In the genomic region with DNA sequence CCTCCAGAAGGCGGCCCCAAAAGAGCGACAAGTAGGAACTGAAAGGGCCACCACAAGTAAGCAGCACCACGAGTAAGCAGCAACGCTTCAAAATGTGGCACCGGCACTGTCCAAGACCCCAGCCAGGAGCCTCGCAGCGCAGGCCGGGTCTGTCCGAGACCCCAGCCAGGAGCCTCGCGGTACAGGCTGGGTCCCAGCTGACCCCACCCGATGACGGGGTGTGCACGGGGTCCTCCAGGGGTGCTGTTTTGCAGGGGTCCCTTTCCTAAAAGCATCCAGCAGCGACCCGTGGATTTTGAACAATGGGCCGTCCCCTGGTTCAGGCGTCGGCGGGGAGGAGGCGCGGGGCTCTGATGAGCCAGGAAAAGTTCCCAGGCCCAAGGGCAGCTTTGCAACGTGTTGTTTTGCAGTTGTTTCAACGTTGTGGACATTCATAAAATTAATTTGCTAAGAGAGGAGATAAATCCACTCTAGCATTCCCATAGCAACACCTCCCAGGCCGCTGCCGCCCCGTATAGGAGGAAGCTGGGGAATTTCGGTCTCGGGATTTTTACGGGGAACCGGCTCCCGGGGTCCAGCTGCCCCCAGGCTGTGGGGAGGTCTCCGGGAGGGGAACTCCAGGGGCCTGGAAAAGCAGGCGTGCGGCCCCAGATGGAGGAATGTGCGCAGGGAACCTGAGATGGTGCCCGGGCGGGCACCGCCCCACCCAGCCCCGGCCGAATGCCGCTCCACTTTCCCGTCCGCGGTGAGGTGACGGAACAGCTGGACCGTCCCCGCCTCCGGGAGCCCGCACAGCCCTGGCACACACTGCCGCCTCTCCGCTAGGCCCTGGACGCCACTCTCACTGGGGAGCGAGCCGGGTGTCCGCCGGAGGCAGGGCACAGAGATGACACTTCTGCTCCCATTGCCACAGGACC, we compare ENCODE assay signal across 23 cellular contexts. TPM values are rescaled to one million over a fixed set of nuclear protein-coding genes. Genes with fewer than 3 reads are reported as not detected.
"Had no signal": no experiment of that assay in that cellular context is flagged by ENCODE, and none has a peak within 500 bp of the region (broad histone marks: within the 10 kb centered on the region; RNA-seq: fewer than 3 reads in every experiment).

No MANE protein-coding gene starts in this region.

- ATAC-seq: activated T-cell treated with anti-CD3 and anti-CD28 coated beads, Interleukin-2, amount 50 U/mL, for 4 hours; activated T-helper 17 cell treated with anti-CD3 and anti-CD28 coated beads, Interleukin-2, amount 50 U/mL, for 72 hours; naive thymus-derived CD4-positive, alpha-beta T cell; sciatic nerve; T-helper 17 cell had no signal

- FAIRE-seq: astrocyte, frontal cortex, islet of Langerhans had no signal

- DNase-seq: activated CD4-positive, alpha-beta memory T cell treated with anti-CD3 and anti-CD28 coated beads, Interleukin-2, amount 10 ng/mL, durations not matched to agents 7 days and 5 days; activated CD4-positive, alpha-beta T cell treated with anti-CD3 and anti-CD28 coated beads for 1 hour; activated CD4-positive, alpha-beta T cell treated with anti-CD3 and anti-CD28 coated beads, Interleukin-2, amount 10 ng/mL, durations not matched to agents 7 days and 5 days; activated CD8-positive, alpha-beta memory T cell treated with anti-CD3 and anti-CD28 coated beads, Interleukin-2, amount 50 U/mL, for 48 hours; activated gamma-delta T cell treated with Interleukin-2 at 50 U/mL for 16 hours; activated naive CD4-positive, alpha-beta T cell treated with anti-CD3 and anti-CD28 coated beads, Interleukin-2, amount 50 U/mL, for 16 hours; activated T-cell treated with anti-CD3 and anti-CD28 coated beads, Interleukin-2, amount 50 U/mL, for 4 hours; amniotic stem cell; brain microvascular endothelial cell; dorsolateral prefrontal cortex; effector memory CD4-positive, alpha-beta T cell; glutamatergic neuron; naive thymus-derived CD4-positive, alpha-beta T cell; stimulated activated naive CD4-positive, alpha-beta T cell treated with Interleukin-2 at 50 U/mL for 16 hours; T-helper 17 cell; trophoblast cell had no signal

- H3K9me3 ChIP-seq: thoracic aorta had no signal

- H3K27me3 ChIP-seq: brain microvascular endothelial cell, dorsolateral prefrontal cortex had no signal

- H3K4me3 ChIP-seq: coronary artery, dorsolateral prefrontal cortex, thoracic aorta had no signal

- H3K27ac ChIP-seq: brain microvascular endothelial cell, coronary artery, dorsolateral prefrontal cortex, thoracic aorta had no signal

- H3K36me3 ChIP-seq: brain microvascular endothelial cell, thoracic aorta had no signal

RNA-seq across cellular contexts. Expression of a gene that starts 51.7 kb away (rescaled TPM):
- polyA plus RNA-seq: naive thymus-derived CD4-positive, alpha-beta T cell had no signal
